In the genomic region with DNA sequence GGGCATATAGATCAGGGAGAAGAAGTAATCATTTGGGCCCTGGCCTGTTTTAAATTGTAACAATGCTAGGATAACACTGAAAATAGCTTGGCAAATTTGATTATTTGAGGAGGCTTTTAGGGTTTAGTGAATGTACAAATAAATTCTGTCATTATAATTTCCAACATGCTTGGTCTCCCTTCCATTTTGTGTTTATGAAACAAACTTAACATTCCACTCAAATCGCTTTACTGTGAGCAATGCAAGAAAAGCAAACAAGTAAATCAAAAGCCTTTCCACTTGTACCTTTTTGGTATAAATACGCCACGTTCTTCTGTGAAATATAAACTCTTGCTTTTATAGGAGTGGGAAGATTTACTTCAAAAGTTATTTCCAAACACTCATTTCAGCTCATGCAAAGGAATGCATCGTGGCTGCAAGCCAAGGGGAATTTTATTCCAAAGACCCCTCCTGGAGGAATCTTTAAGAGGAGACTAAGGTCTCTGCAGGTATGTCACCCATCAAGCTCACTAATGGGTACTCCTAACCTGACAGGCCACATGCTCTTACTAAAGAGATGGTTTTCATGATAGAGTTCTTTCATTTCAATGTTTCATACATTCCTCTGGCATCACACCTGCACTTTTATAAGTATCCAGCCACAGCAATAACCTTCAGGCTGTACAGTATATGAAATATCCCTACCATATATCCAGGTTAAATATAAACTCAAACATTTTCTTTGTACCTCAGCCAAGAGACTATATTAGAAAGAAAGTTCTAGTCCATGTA, we compare ENCODE assay signal across 19 cellular contexts.
DNase-seq lines count a peak whose midpoint lies in the region; ATAC-seq, FAIRE-seq and TF ChIP-seq lines count a peak whose summit lies in the region.
"Had no signal": no experiment of that assay in that cellular context is flagged by ENCODE, and none has a peak within 500 bp of the region (broad histone marks: within the 10 kb centered on the region; RNA-seq: fewer than 3 reads in every experiment).

No MANE protein-coding gene starts in this region.

- H3K4me1 ChIP-seq in hepatocyte (ENCODE audit: insufficient read depth) (peaks cover 4% of the 10 kb centered on the region), mucosa of descending colon (ENCODE audit: low read depth) (peaks cover 12% of the 10 kb centered on the region)

- DNase-seq in GM12892 (ENCODE audit: insufficient read length): no peak
- DNase-seq in M059J (ENCODE audit: low read depth): peak; percentile 27
- DNase-seq in hepatocyte (ENCODE audit: low spot score): no peak
- peak in 1 of 3 donors; percentile 16 for DNase-seq in mucosa of descending colon
- DNase-seq in ureter (ENCODE audit: low spot score): no peak
- no peak for DNase-seq in T-helper 2 cell
- no peak for DNase-seq in activated naive CD4-positive, alpha-beta T cell (lab: John Stamatoyannopoulos, UW)
- DNase-seq: CD8-positive, alpha-beta memory T cell; DMS79; KBM-7; NCI-H1436; NCI-H1930; NCI-H345; NCI-H524 treated with DMSO at 0.1 percent for 48 hours; RPMI8226 had no signal

- H3K9me2 ChIP-seq in hepatocyte (replicated peaks; ENCODE audit: insufficient read depth): no peaks in the 10 kb centered on the region

- peak overlapping the region; percentile 10 for H3K27ac ChIP-seq in hepatocyte
- H3K27ac ChIP-seq: BLaER1 treated with 17β-estradiol and CSF1 and Interleukin-3, amounts not matched to agents 10 nM and 100 nM had no signal

- H3K27me3 ChIP-seq in hepatocyte: no peaks in the 10 kb centered on the region
- H3K27me3 ChIP-seq: BLaER1 treated with 17β-estradiol and CSF1 and Interleukin-3, amounts not matched to agents 10 nM and 100 nM had no signal

- ATAC-seq in mucosa of descending colon: peak; percentile 91
- ATAC-seq in HG03460 (IDR thresholded peaks at IDR 0.05; ENCODE audit: unreplicated experiment): no peak
- ATAC-seq: HCT116 had no signal

- peaks cover 2% of the 10 kb centered on the region for H3K79me2 ChIP-seq in hepatocyte

- intact Hi-C loops in mucosa of descending colon (cut with DNase I, micrococcal nuclease): no loop called here

- no peaks in the 10 kb centered on the region for H3K36me3 ChIP-seq in hepatocyte (replicated peaks; ENCODE audit: insufficient read depth, low read depth)
- H3K36me3 ChIP-seq in mucosa of descending colon (ENCODE audit: low read depth): no peaks in the 10 kb centered on the region
- H3K36me3 ChIP-seq: BLaER1 treated with 17β-estradiol and CSF1 and Interleukin-3, amounts not matched to agents 10 nM and 100 nM had no signal

- 43% methylated on average over 4 of the region's 4 CpGs for WGBS in hepatocyte (ENCODE audit: low lambda C conversion rate, missing lambda C conversion rate)

- H3K9me3 ChIP-seq in hepatocyte (ENCODE audit: low read depth) (no peaks in the 10 kb centered on the region), mucosa of descending colon (no peaks in the 10 kb centered on the region)
- H3K9me3 ChIP-seq: BLaER1 treated with 17β-estradiol and CSF1 and Interleukin-3, amounts not matched to agents 10 nM and 100 nM had no signal

- no peak overlapping the region for H3K4me2 ChIP-seq in hepatocyte
- H3K4me2 ChIP-seq: BLaER1 treated with 17β-estradiol and CSF1 and Interleukin-3, amounts not matched to agents 10 nM and 100 nM had no signal

- H3K4me3 ChIP-seq in hepatocyte (no peak overlapping the region), mucosa of descending colon (no peak overlapping the region)
- H3K4me3 ChIP-seq: BLaER1 treated with 17β-estradiol and CSF1 and Interleukin-3, amounts not matched to agents 10 nM and 100 nM had no signal

- FAIRE-seq in GM12892 (lab: Jason Lieb, UNC): peak; percentile 77
- FAIRE-seq: D721Med had no signal

- TF ChIP-seq POLR2A in GM12892 (IDR thresholded peaks at IDR 0.05; ENCODE audit: low read depth, low read length): no peak

- no peak for TF ChIP-seq CTCF in hepatocyte (IDR thresholded peaks at IDR 0.05; ENCODE audit: poor library complexity)
- TF ChIP-seq CTCF in mucosa of descending colon (IDR thresholded peaks at IDR 0.05): no peak

- H4K20me1 ChIP-seq in hepatocyte (ENCODE audit: insufficient read depth, poor library complexity, severe bottlenecking): no peaks in the 10 kb centered on the region
- H4K20me1 ChIP-seq: BLaER1 treated with 17β-estradiol and CSF1 and Interleukin-3, amounts not matched to agents 10 nM and 100 nM had no signal

- no peak overlapping the region for H2AFZ ChIP-seq in hepatocyte
